23 cellular contexts compared by ENCODE assay signal in genomic region chr7:48421357-48421756, GRCh38.
DNase-seq lines count a peak whose midpoint lies in the region; ATAC-seq, FAIRE-seq and TF ChIP-seq lines count a peak whose summit lies in the region.
"Had no signal": no experiment of that assay in that cellular context is flagged by ENCODE, and none has a peak within 500 bp of the region (broad histone marks: within the 10 kb centered on the region; RNA-seq: fewer than 3 reads in every experiment).

No MANE protein-coding gene starts in this region.

- BruUV-seq in mammary epithelial cell (replicated peaks; lab: Mats Ljungman, UMichigan): TSS peak; percentile 99

- peaks cover 40% of the 10 kb centered on the region for H3K4me1 ChIP-seq in mammary epithelial cell (ENCODE audit: insufficient read depth, low read length)
- no peaks in the 10 kb centered on the region for H3K4me1 ChIP-seq in breast epithelium
- H3K4me1 ChIP-seq: body of pancreas had no signal

- no peak for ATAC-seq in natural killer cell
- ATAC-seq in HG03280 (IDR thresholded peaks at IDR 0.05; ENCODE audit: unreplicated experiment): no peak
- ATAC-seq: activated naive CD4-positive, alpha-beta T cell treated with anti-CD3 and anti-CD28 coated beads, Interleukin-2, amount 50 U/mL, for 72 hours; activated T-cell treated with anti-CD3 and anti-CD28 coated beads, Interleukin-2, amount 50 U/mL, for 72 hours; body of pancreas; HepG2; SK-N-SH treated with all-trans-retinoic acid at 6 μM for 48 hours had no signal

- no peaks in the 10 kb centered on the region for H3K36me3 ChIP-seq in mammary epithelial cell (ENCODE audit: insufficient read depth, low read length)
- no peaks in the 10 kb centered on the region for H3K36me3 ChIP-seq in breast epithelium

- no peak overlapping the region for H3K4me2 ChIP-seq in mammary epithelial cell (ENCODE audit: insufficient read depth, low read depth, low read length)

- dilution Hi-C loops in mammary epithelial cell (cut with HindIII; ENCODE audit: low sequenced_read_pairs): no loop called here

- TF ChIP-seq CTCF in mammary epithelial cell (conservative IDR thresholded peaks at IDR 0.05 in 1 of 2, IDR thresholded peaks at IDR 0.05 in 1 of 2; ENCODE audit: extremely low read depth in 1 of 2, insufficient read depth in 1 of 2, low read depth in 1 of 2, low read length in 2 of 2): peak in 1 of 2 donors; percentile 3
- no peak for TF ChIP-seq CTCF in breast epithelium (IDR thresholded peaks at IDR 0.05)
- no peak for TF ChIP-seq CTCF in astrocyte of the spinal cord (IDR thresholded peaks at IDR 0.05; ENCODE audit: low read depth, low read length)
- no peak for TF ChIP-seq CTCF in natural killer cell (IDR thresholded peaks at IDR 0.05)

- no peak overlapping the region for H3K9ac ChIP-seq in mammary epithelial cell (ENCODE audit: insufficient read depth, low read length)

- FAIRE-seq in H54 (lab: Jason Lieb, UNC): no peak
- FAIRE-seq: A204.1, GM12892, HepG2 had no signal

- H2AFZ ChIP-seq in mammary epithelial cell (ENCODE audit: low read depth, low read length): peak overlapping the region; percentile 48

- no peaks in the 10 kb centered on the region for H3K36me3 Mint-ChIP-seq in natural killer cell
- H3K36me3 Mint-ChIP-seq: activated naive CD4-positive, alpha-beta T cell treated with anti-CD3 and anti-CD28 coated beads, Interleukin-2, amount 50 U/mL, for 72 hours had no signal

- H3K27ac Mint-ChIP-seq in natural killer cell: no peak overlapping the region
- H3K27ac Mint-ChIP-seq: activated naive CD4-positive, alpha-beta T cell treated with anti-CD3 and anti-CD28 coated beads, Interleukin-2, amount 50 U/mL, for 72 hours; activated T-cell treated with anti-CD3 and anti-CD28 coated beads, Interleukin-2, amount 50 U/mL, for 72 hours; stimulated activated naive CD8-positive, alpha-beta T cell treated with anti-CD3 and anti-CD28 coated beads, Interleukin-15, Interleukin-2, amounts not matched to agents 100 ng/mL and 50 ng/mL, for 24 hours had no signal

- TF ChIP-seq POLR2A in breast epithelium (IDR thresholded peaks at IDR 0.05) (no peak), H54 (IDR thresholded peaks at IDR 0.05; ENCODE audit: low read depth, low read length) (no peak)

- H3K79me2 ChIP-seq in mammary epithelial cell (ENCODE audit: insufficient read depth, low read length): no peaks in the 10 kb centered on the region

- CTCF ChIA-PET in mammary epithelial cell (lab: Charles Lee; ENCODE audit: low non-redundant PET): no interaction called here

- H4K20me1 ChIP-seq in mammary epithelial cell (ENCODE audit: insufficient read depth, low read length): no peaks in the 10 kb centered on the region

- no peak overlapping the region for H3K4me3 Mint-ChIP-seq in natural killer cell
- H3K4me3 Mint-ChIP-seq: activated T-cell treated with anti-CD3 and anti-CD28 coated beads, Interleukin-2, amount 50 U/mL, for 72 hours; stimulated activated naive CD8-positive, alpha-beta T cell treated with anti-CD3 and anti-CD28 coated beads, Interleukin-15, Interleukin-2, amounts not matched to agents 100 ng/mL and 50 ng/mL, for 24 hours had no signal

- H3K27me3 Mint-ChIP-seq in natural killer cell (ENCODE audit: low read depth in 2 of 2): no peaks in the 10 kb centered on the region

- no peaks in the 10 kb centered on the region for H3K4me1 Mint-ChIP-seq in natural killer cell

- intact Hi-C loops in mammary epithelial cell (cut with micrococcal nuclease) (loop anchor here (5.0 to 10.0 kb wide), 4 partner anchors 84 to 573 kb away; no protein-coding TSS in a partner anchor), breast epithelium (cut with DNase I; ENCODE audit: low total_unique reads) (no loop called here), natural killer cell (cut with micrococcal nuclease) (no loop called here)

- peaks cover 0 to 2% of the 10 kb centered on the region in 2 donors for H3K9me3 Mint-ChIP-seq in natural killer cell
- H3K9me3 Mint-ChIP-seq: activated T-cell treated with anti-CD3 and anti-CD28 coated beads, Interleukin-2, amount 50 U/mL, for 72 hours; stimulated activated naive CD8-positive, alpha-beta T cell treated with anti-CD3 and anti-CD28 coated beads, Interleukin-15, Interleukin-2, amounts not matched to agents 100 ng/mL and 50 ng/mL, for 24 hours had no signal

- H3K27ac ChIP-seq in mammary epithelial cell (ENCODE audit: insufficient read depth, low read depth, low read length) (peak overlapping the region; percentile 15), breast epithelium (no peak overlapping the region)
- H3K27ac ChIP-seq: body of pancreas, C4-2B had no signal

- 45% methylated on average over 1 of the region's 1 CpG for WGBS in mammary epithelial cell (ENCODE audit: low coverage, missing lambda C conversion rate)

- H3K27me3 ChIP-seq in mammary epithelial cell (ENCODE audit: insufficient read depth, low read length) (no peaks in the 10 kb centered on the region), breast epithelium (no peaks in the 10 kb centered on the region)
- H3K27me3 ChIP-seq: body of pancreas had no signal

- in situ Hi-C loops in mammary epithelial cell (cut with MboI; ENCODE audit: low sequenced_read_pairs in 2 of 2) (loop anchor here in 1 of 2 donors (10.0 kb wide), 1 partner anchor 453 kb away; no protein-coding TSS in a partner anchor), astrocyte of the spinal cord (cut with HindIII; ENCODE audit: low sequenced_read_pairs) (no loop called here)

- H3K4me3 ChIP-seq in mammary epithelial cell (replicated peaks in 1 of 3; ENCODE audit: insufficient read depth in 1 of 3, low read depth in 2 of 3, low read length in 3 of 3) (no peak overlapping the region), breast epithelium (no peak overlapping the region), astrocyte of the spinal cord (ENCODE audit: low read depth, low read length) (no peak overlapping the region)
- H3K4me3 ChIP-seq: body of pancreas had no signal

- no peaks in the 10 kb centered on the region for H3K9me3 ChIP-seq in mammary epithelial cell (replicated peaks; ENCODE audit: insufficient read depth, low read length)
- H3K9me3 ChIP-seq in breast epithelium: no peaks in the 10 kb centered on the region
- H3K9me3 ChIP-seq: body of pancreas had no signal

- DNase-seq in mammary epithelial cell: peak; percentile 56
- DNase-seq in breast epithelium (ENCODE audit: low spot score in 2 of 2): no peak
- peak; percentile 89 for DNase-seq in astrocyte of the spinal cord (ENCODE audit: low read depth, low spot score)
- peak; percentile 37 for DNase-seq in iris pigment epithelial cell (ENCODE audit: low read depth)
- DNase-seq in natural killer cell: no peak
- no peak for DNase-seq in H54 (ENCODE audit: insufficient read length, low spot score)
- DNase-seq in Ammon's horn (ENCODE audit: low spot score): no peak
- DNase-seq: activated T-cell treated with anti-CD3 and anti-CD28 coated beads, Interleukin-2, amount 50 U/mL, for 72 hours; body of pancreas; H7; NCI-H82; OCI-M1; stimulated activated CD4-positive, alpha-beta T cell treated with anti-CD3 and anti-CD28 coated beads, Interleukin-1b, Interleukin-23, amount 100 ng/mL, for 48 hours; T1000; trophoblast cell had no signal

Comparison
In these comparisons a context has a peak if more than half of its experiments do, and no peak if none do; other contexts are left out.
1. DNase-seq: peak in mammary epithelial cell (single experiment), astrocyte of the spinal cord (single experiment) and iris pigment epithelial cell (single experiment); none in breast epithelium (0 of 2), natural killer cell (single experiment), H54 (single experiment) and Ammon's horn (single experiment).